Comparison of ENCODE assay signal across 1 cellular context in the genomic region with DNA sequence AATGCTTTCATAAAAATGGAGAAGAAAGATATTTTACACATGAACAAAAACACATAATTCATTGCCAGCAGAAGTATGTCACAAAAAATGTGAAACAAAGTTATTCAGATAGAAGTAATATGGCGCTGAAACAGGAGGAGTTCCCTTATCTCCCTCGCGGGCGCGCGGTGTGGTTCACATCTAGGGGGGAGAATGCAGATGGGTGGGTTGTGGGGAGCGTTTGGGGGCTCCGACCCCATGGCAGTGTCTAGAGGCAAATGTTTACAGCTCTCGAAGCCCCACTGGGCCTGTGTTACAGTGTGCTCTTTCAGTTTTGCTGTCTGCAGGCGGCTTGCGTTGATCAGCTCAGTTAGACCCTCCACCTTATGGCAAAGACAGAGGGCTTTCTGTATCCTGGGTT.
A peak's percentile ranks its signal among the peaks of the same experiment; 100 is the strongest.
TF ChIP-seq lines count a peak whose summit lies in the region.

No MANE protein-coding gene starts in this region.

TF ChIP-seq in K562, 482 proteins besides CTCF, POLR2A, EP300 and RAD21:
- TF ChIP-seq ZBTB33 (CRISPR knock-in tag; IDR thresholded peaks at IDR 0.05), result peak; percentile 39; the same call in 1 of the 2 replicates
- TF ChIP-seq MAFG (tag; conservative IDR thresholded peaks at IDR 0.05), result no peak
